ENCODE assay signal across 22 cellular contexts in genomic region chr10:28878236-28878970, GRCh38.
DNase-seq lines count a peak whose midpoint lies in the region; ATAC-seq, FAIRE-seq and TF ChIP-seq lines count a peak whose summit lies in the region.
"Had no signal": no experiment of that assay in that cellular context is flagged by ENCODE, and none has a peak within 500 bp of the region (broad histone marks: within the 10 kb centered on the region; RNA-seq: fewer than 3 reads in every experiment).

No MANE protein-coding gene starts in this region.

- peaks cover 8% of the 10 kb centered on the region for H3K4me1 ChIP-seq in astrocyte (ENCODE audit: insufficient read depth, low read length)
- H3K4me1 ChIP-seq in tibial artery: peaks cover 0 to 28% (median 16%) of the 10 kb centered on the region in 4 donors
- H3K4me1 ChIP-seq: transverse colon had no signal

- no peak for TF ChIP-seq CTCF in astrocyte (IDR thresholded peaks at IDR 0.05; ENCODE audit: insufficient read depth, low read depth, low read length)
- TF ChIP-seq CTCF in tibial artery (IDR thresholded peaks at IDR 0.05): no peak

- no peaks in the 10 kb centered on the region for H3K79me2 ChIP-seq in astrocyte (ENCODE audit: insufficient read depth, low read length)

- intact Hi-C loops in tibial artery (cut with DNase I; ENCODE audit: low total_unique reads): loop anchor here (10.0 kb wide), 1 partner anchor 204 kb away; the partner anchor contains the start of gene BAMBI

- H3K9me3 Mint-ChIP-seq in astrocyte (ENCODE audit: unreplicated experiment): peaks cover 1% of the 10 kb centered on the region
- H3K9me3 Mint-ChIP-seq in stimulated activated effector memory CD8-positive, alpha-beta T cell treated with anti-CD3 and anti-CD28 coated beads, Interleukin-12 subunit alpha, Interleukin-12 subunit beta, amount 100 ng/mL, for 72 hours: no peaks in the 10 kb centered on the region
- H3K9me3 Mint-ChIP-seq: stimulated activated naive CD8-positive, alpha-beta T cell treated with anti-CD3 and anti-CD28 coated beads, Interleukin-15, Interleukin-2, amounts not matched to agents 100 ng/mL and 50 ng/mL, for 24 hours; T-helper 1 cell treated with Interleukin-12 subunit alpha and Interleukin-12 subunit beta and Interleukin-4 antibody, amounts not matched to agents 30 μg/mL and 1 μg/mL, for 36 hours had no signal

- no peak overlapping the region for H3K27ac Mint-ChIP-seq in astrocyte (ENCODE audit: unreplicated experiment)
- no peak overlapping the region for H3K27ac Mint-ChIP-seq in stimulated activated effector memory CD8-positive, alpha-beta T cell treated with anti-CD3 and anti-CD28 coated beads, Interleukin-12 subunit alpha, Interleukin-12 subunit beta, amount 100 ng/mL, for 72 hours
- H3K27ac Mint-ChIP-seq: stimulated activated naive CD8-positive, alpha-beta T cell treated with anti-CD3 and anti-CD28 coated beads, Interleukin-15, Interleukin-2, amounts not matched to agents 100 ng/mL and 50 ng/mL, for 24 hours; T-helper 1 cell treated with Interleukin-12 subunit alpha and Interleukin-12 subunit beta and Interleukin-4 antibody, amounts not matched to agents 30 μg/mL and 1 μg/mL, for 36 hours had no signal

- no peaks in the 10 kb centered on the region for H3K27me3 ChIP-seq in astrocyte (ENCODE audit: insufficient read depth, low read length)
- no peaks in the 10 kb centered on the region for H3K27me3 ChIP-seq in tibial artery
- H3K27me3 ChIP-seq: transverse colon had no signal

- no peak overlapping the region for H3K9ac ChIP-seq in astrocyte (ENCODE audit: low read length)

- H3K36me3 ChIP-seq in astrocyte (ENCODE audit: insufficient read depth, low read length) (no peaks in the 10 kb centered on the region), tibial artery (no peaks in the 10 kb centered on the region)
- H3K36me3 ChIP-seq: transverse colon had no signal

- H3K36me3 Mint-ChIP-seq in astrocyte (ENCODE audit: low read depth, unreplicated experiment): peaks cover 2% of the 10 kb centered on the region
- no peaks in the 10 kb centered on the region for H3K36me3 Mint-ChIP-seq in stimulated activated effector memory CD8-positive, alpha-beta T cell treated with anti-CD3 and anti-CD28 coated beads, Interleukin-12 subunit alpha, Interleukin-12 subunit beta, amount 100 ng/mL, for 72 hours

- peak; percentile 43 for ATAC-seq in left lobe of liver
- peak; percentile 31 for ATAC-seq in stimulated activated effector memory CD8-positive, alpha-beta T cell treated with anti-CD3 and anti-CD28 coated beads, Interleukin-12 subunit alpha, Interleukin-12 subunit beta, amount 100 ng/mL, for 72 hours
- ATAC-seq: psoas muscle had no signal

- H4K20me1 ChIP-seq in astrocyte (ENCODE audit: insufficient read depth, low read length): no peaks in the 10 kb centered on the region

- DNase-seq in HTR-8/SVneo (ENCODE audit: insufficient read length, low spot score) (no peak), astrocyte (ENCODE audit: low read depth) (peak; percentile 23), left lobe of liver (ENCODE audit: low spot score) (no peak), tibial artery (no peak), NCI-H510A (lab: John Stamatoyannopoulos, UW) (no peak), SW480 (ENCODE audit: low spot score) (no peak)
- DNase-seq in stimulated activated effector memory CD8-positive, alpha-beta T cell treated with anti-CD3 and anti-CD28 coated beads, Interleukin-12 subunit alpha, Interleukin-12 subunit beta, amount 100 ng/mL, for 72 hours (ENCODE audit: low spot score in 2 of 2): no peak
- DNase-seq: activated CD4-positive, alpha-beta T cell treated with anti-CD3 and anti-CD28 coated beads, Interleukin-2, amount 50 U/mL, for 4 hours; activated effector memory CD4-positive, alpha-beta T cell treated with Interleukin-2 at 50 U/mL for 16 hours; AML-193; foreskin fibroblast; kidney glomerular epithelial cell; NCI-H1436 treated with DMSO at 0.1 percent for 48 hours; NCI-H526; psoas muscle; SHP77 treated with DMSO at 0.1 percent for 48 hours; small intestine; transverse colon had no signal

- H3K4me1 Mint-ChIP-seq in astrocyte (ENCODE audit: low read depth, unreplicated experiment): peaks cover 13% of the 10 kb centered on the region
- no peaks in the 10 kb centered on the region for H3K4me1 Mint-ChIP-seq in stimulated activated effector memory CD8-positive, alpha-beta T cell treated with anti-CD3 and anti-CD28 coated beads, Interleukin-12 subunit alpha, Interleukin-12 subunit beta, amount 100 ng/mL, for 72 hours

- H3K4me3 Mint-ChIP-seq in astrocyte (ENCODE audit: unreplicated experiment): no peak overlapping the region
- no peak overlapping the region for H3K4me3 Mint-ChIP-seq in stimulated activated effector memory CD8-positive, alpha-beta T cell treated with anti-CD3 and anti-CD28 coated beads, Interleukin-12 subunit alpha, Interleukin-12 subunit beta, amount 100 ng/mL, for 72 hours
- H3K4me3 Mint-ChIP-seq: neural crest cell; stimulated activated naive CD8-positive, alpha-beta T cell treated with anti-CD3 and anti-CD28 coated beads, Interleukin-15, Interleukin-2, amounts not matched to agents 100 ng/mL and 50 ng/mL, for 24 hours; T-helper 1 cell treated with Interleukin-12 subunit alpha and Interleukin-12 subunit beta and Interleukin-4 antibody, amounts not matched to agents 30 μg/mL and 1 μg/mL, for 36 hours had no signal

- H3K9me3 ChIP-seq in astrocyte (ENCODE audit: insufficient read depth, low read depth, low read length) (no peaks in the 10 kb centered on the region), tibial artery (no peaks in the 10 kb centered on the region)
- H3K9me3 ChIP-seq: psoas muscle, transverse colon had no signal

- no peaks in the 10 kb centered on the region for H3K27me3 Mint-ChIP-seq in astrocyte (ENCODE audit: low read depth, unreplicated experiment)

- no peak overlapping the region for H3K4me2 ChIP-seq in astrocyte (ENCODE audit: low read length)

- no peak overlapping the region for H2AFZ ChIP-seq in astrocyte (ENCODE audit: low read depth, low read length)

- H3K27ac ChIP-seq in astrocyte (ENCODE audit: low read depth, low read length): no peak overlapping the region
- no peak overlapping the region for H3K27ac ChIP-seq in tibial artery
- H3K27ac ChIP-seq: psoas muscle, transverse colon, VCaP had no signal

- H3K4me3 ChIP-seq in astrocyte (ENCODE audit: insufficient read depth, low read depth, low read length): no peak overlapping the region
- no peak overlapping the region for H3K4me3 ChIP-seq in tibial artery
- H3K4me3 ChIP-seq: psoas muscle, transverse colon had no signal

- FAIRE-seq in HTR-8/SVneo (lab: Jason Lieb, UNC): peak; percentile 4
- no peak for FAIRE-seq in astrocyte (lab: Jason Lieb, UNC)
- FAIRE-seq: small intestine had no signal
